ENCODE assay signal across 21 cellular contexts in genomic region chr7:98321301-98321700, GRCh38. TPM values are rescaled to one million over a fixed set of nuclear protein-coding genes. Genes with fewer than 3 reads are reported as not detected.
A peak's percentile ranks its signal among the peaks of the same experiment; 100 is the strongest.
DNase-seq lines count a peak whose midpoint lies in the region; ATAC-seq and TF ChIP-seq lines count a peak whose summit lies in the region.
"Had no signal": no experiment of that assay in that cellular context is flagged by ENCODE, and none has a peak within 500 bp of the region (broad histone marks: within the 10 kb centered on the region; RNA-seq: fewer than 3 reads in every experiment).

No MANE protein-coding gene starts in this region.

- H3K4me2 ChIP-seq in HCT116 (ENCODE audit: low read length) (no peak overlapping the region), parathyroid adenoma (ENCODE audit: low read length) (peak overlapping the region; percentile 51)

- TF ChIP-seq CTCF in HCT116 (IDR thresholded peaks at IDR 0.05 in 2 of 3, conservative IDR thresholded peaks at IDR 0.05 in 1 of 3; ENCODE audit: borderline replicate concordance in 1 of 3, insufficient read depth in 1 of 3, low read depth in 2 of 3, low read length in 2 of 3) (no peak), brain microvascular endothelial cell (IDR thresholded peaks at IDR 0.05; ENCODE audit: low read depth, low read length, missing control alignments) (no peak), parathyroid adenoma (IDR thresholded peaks at IDR 0.05) (no peak)

- intact Hi-C loops in HCT116 (cut with micrococcal nuclease), result no loop called here

- H3K27ac ChIP-seq in HCT116 (ENCODE audit: low read depth, low read length) (no peak overlapping the region), brain microvascular endothelial cell (no peak overlapping the region), parathyroid adenoma (peak overlapping the region; percentile 37)
- H3K27ac ChIP-seq: GM23248, SJSA1 had no signal

- H3K9me3 ChIP-seq in HCT116 (ENCODE audit: control insufficient read depth in 1 of 2, insufficient read depth in 1 of 2, low read depth in 1 of 2, low read length in 2 of 2) (no peaks in the 10 kb centered on the region), parathyroid adenoma (ENCODE audit: control insufficient read depth, low read length) (no peaks in the 10 kb centered on the region)
- H3K9me3 ChIP-seq: BE2C, HAP-1, MG63, SJSA1 had no signal

- POLR2A ChIA-PET in HCT116 (lab: Charles Lee), result no interaction called here

- RAD21 ChIA-PET in HCT116 (lab: Charles Lee; ENCODE audit: low non-redundant PET in 1 of 2, low total read pairs in 2 of 2, uncharacterized antibody in 2 of 2, unreplicated experiment in 2 of 2), result interaction anchor here in 1 of 2 experiments (1.5 kb wide), 1 partner anchor 80 kb away, joined by 5 read pairs; the partner anchor contains the start of gene BAIAP2L1

- H3K4me3 ChIP-seq in HCT116 (replicated peaks in 1 of 2; ENCODE audit: low read depth in 1 of 2, low read length in 2 of 2) (no peak overlapping the region), brain microvascular endothelial cell (ENCODE audit: low read depth, low read length) (no peak overlapping the region), parathyroid adenoma (ENCODE audit: low read depth, low read length) (peak overlapping the region; percentile 12)
- H3K4me3 ChIP-seq: GM23248, HAP-1, MG63, SJSA1 had no signal

- 0 out of 2 replicates have a peak, but pooled peaks cover under 1% of the 10 kb centered on the region for H4K20me1 ChIP-seq in HCT116 (ENCODE audit: insufficient read depth)

- DNase-seq in NCI-H2171 treated with DMSO at 0.1 percent for 48 hours (lab: John Stamatoyannopoulos, UW) (peak; percentile 3), NCI-H2171 (lab: John Stamatoyannopoulos, UW) (no peak), HCT116 (ENCODE audit: low read depth, low spot score) (no peak), brain microvascular endothelial cell (peak; percentile 22), erythroblast (lab: John Stamatoyannopoulos, UW) (no peak)
- DNase-seq in activated CD8-positive, alpha-beta memory T cell treated with anti-CD3 and anti-CD28 coated beads, Interleukin-2, amount 50 U/mL, for 48 hours, result no peak
- DNase-seq: BE2C; Calu3; CD4-positive, alpha-beta memory T cell; GF-D8; GM23248; Kasumi-1; MG63; NCI-H1048; NCI-H1436; NCI-H2107; NCI-H524 had no signal

- ATAC-seq in HCT116, result no peak
- ATAC-seq in HG03457 (IDR thresholded peaks at IDR 0.05; ENCODE audit: unreplicated experiment), result no peak

- TF ChIP-seq POLR2A in HCT116 (IDR thresholded peaks at IDR 0.05; ENCODE audit: borderline replicate concordance, extremely low read depth, insufficient read depth, insufficient read length) (no peak), erythroblast (IDR thresholded peaks at IDR 0.05; ENCODE audit: low read length) (no peak)

- CTCF ChIA-PET in HCT116 (lab: Charles Lee), result no interaction called here

- peaks cover 47% of the 10 kb centered on the region for H3K79me2 ChIP-seq in HCT116 (ENCODE audit: insufficient read depth, low read length)
- no peaks in the 10 kb centered on the region for H3K79me2 ChIP-seq in parathyroid adenoma

- H3K36me3 ChIP-seq in HCT116 (ENCODE audit: control insufficient read depth in 1 of 2, insufficient read depth in 2 of 2, low read length in 2 of 2), result peaks cover 0 to 7% of the 10 kb centered on the region in 2 experiments; a peak in 1 of 4 replicates
- H3K36me3 ChIP-seq in brain microvascular endothelial cell (replicated peaks), result no peaks in the 10 kb centered on the region
- no peaks in the 10 kb centered on the region for H3K36me3 ChIP-seq in parathyroid adenoma (ENCODE audit: control insufficient read depth, insufficient read depth, low read length)
- H3K36me3 ChIP-seq: BE2C, MG63 had no signal

- no peak overlapping the region for H3K9ac ChIP-seq in HCT116 (ENCODE audit: low read length)
- no peak overlapping the region for H3K9ac ChIP-seq in parathyroid adenoma
- H3K9ac ChIP-seq: GM23248 had no signal

- no peaks in the 10 kb centered on the region for H3K9me2 ChIP-seq in HCT116 (ENCODE audit: insufficient read depth)

- no TSS peak for BruUV-seq in HCT116 (replicated peaks; lab: Mats Ljungman, UMichigan)

- H2AFZ ChIP-seq in HCT116 (ENCODE audit: low read depth, low read length, poor library complexity, severe bottlenecking), result no peak overlapping the region
- no peak overlapping the region for H2AFZ ChIP-seq in parathyroid adenoma
- H2AFZ ChIP-seq: GM23248 had no signal

- H3K27me3 ChIP-seq in HCT116 (ENCODE audit: insufficient read depth, low read length), result no peaks in the 10 kb centered on the region
- H3K27me3 ChIP-seq in brain microvascular endothelial cell (replicated peaks), result no peaks in the 10 kb centered on the region
- H3K27me3 ChIP-seq in parathyroid adenoma (ENCODE audit: control insufficient read depth, insufficient read depth, low read length), result no peaks in the 10 kb centered on the region
- H3K27me3 ChIP-seq: MG63, SJSA1 had no signal

- H3K4me1 ChIP-seq in HCT116 (ENCODE audit: control insufficient read depth in 1 of 2, insufficient read depth in 2 of 2, low read length in 2 of 2), result no peaks in the 10 kb centered on the region
- H3K4me1 ChIP-seq in parathyroid adenoma, result peaks cover 11% of the 10 kb centered on the region
- H3K4me1 ChIP-seq: BE2C, HAP-1 had no signal

- in situ Hi-C loops in brain microvascular endothelial cell (cut with HindIII; ENCODE audit: low pct_ligation_motif_present, low sequenced_read_pairs), result no loop called here

- no peak for TF ChIP-seq RAD21 in HCT116 (IDR thresholded peaks at IDR 0.05; ENCODE audit: low read depth)

TF ChIP-seq in HCT116, 20 proteins besides CTCF, POLR2A, EP300 and RAD21:
- TF ChIP-seq EZH2 (IDR thresholded peaks at IDR 0.05), result no peak
- TF ChIP-seq ATF3 (IDR thresholded peaks at IDR 0.05), result no peak
- TF ChIP-seq EGR1 (IDR thresholded peaks at IDR 0.05; ENCODE audit: low read depth), result peak; percentile 34; the same call in 1 of the 2 replicates
- TF ChIP-seq ELF1 (IDR thresholded peaks at IDR 0.05; ENCODE audit: borderline replicate concordance, low read depth), result no peak
- TF ChIP-seq CEBPB (IDR thresholded peaks at IDR 0.05; ENCODE audit: low read depth), result no peak
- no peak for TF ChIP-seq JUND (IDR thresholded peaks at IDR 0.05)
- no peak for TF ChIP-seq SIN3A (IDR thresholded peaks at IDR 0.05; ENCODE audit: low read depth)

RNA-seq across cellular contexts. Expression of gene BRI3, which starts 39.8 kb away (rescaled TPM):
- 102 TPM for total RNA-seq in HCT116 (2021; ENCODE audit: unreplicated experiment)
- polyA plus RNA-seq in HCT116 (2012), result 92.5 and 93.5 TPM in 2 replicates

Comparison
In these comparisons a context has a peak if more than half of its experiments do, and no peak if none do; other contexts are left out.
1. DNase-seq: peak in NCI-H2171 treated with DMSO at 0.1 percent for 48 hours (single experiment) and brain microvascular endothelial cell (single experiment); none in NCI-H2171 (single experiment), HCT116 (single experiment), erythroblast (0 of 2) and activated CD8-positive, alpha-beta memory T cell treated with anti-CD3 and anti-CD28 coated beads, Interleukin-2, amount 50 U/mL, for 48 hours (single experiment).